18 cellular contexts compared by ENCODE assay signal in the genomic region with DNA sequence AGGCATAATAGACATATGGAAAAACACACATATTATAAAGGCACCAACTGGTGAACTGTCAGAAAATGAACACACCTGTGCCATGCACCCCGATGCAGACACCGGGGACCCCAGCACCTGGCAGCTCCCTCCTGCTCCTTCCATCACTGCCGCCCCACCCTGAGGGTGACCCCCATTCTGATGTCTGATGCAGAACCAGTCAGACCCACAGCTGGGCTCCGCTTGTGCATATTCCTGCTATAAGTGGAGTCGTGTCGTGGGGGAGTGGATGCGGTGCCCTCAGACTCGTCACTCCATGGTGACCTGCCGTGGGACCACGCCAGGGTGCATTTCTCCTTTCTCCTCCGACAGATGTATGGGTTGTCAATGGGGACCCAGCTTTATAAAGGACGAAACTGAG. TPM values are rescaled to one million over a fixed set of nuclear protein-coding genes. Genes with fewer than 3 reads are reported as not detected.
"Had no signal": no experiment of that assay in that cellular context is flagged by ENCODE, and none has a peak within 500 bp of the region (broad histone marks: within the 10 kb centered on the region; RNA-seq: fewer than 3 reads in every experiment).

No MANE protein-coding gene starts in this region.

- DNase-seq: activated B cell treated with CpG ODN at 0.5 μM for 24 hours; activated CD4-positive, alpha-beta T cell treated with anti-CD3 and anti-CD28 coated beads for 4 hours; activated CD4-positive, alpha-beta T cell treated with anti-CD3 and anti-CD28 coated beads, Interleukin-2, amount 50 U/mL, for 48 hours; activated gamma-delta T cell; heart right ventricle; kidney; lower lobe of right lung; naive thymus-derived CD4-positive, alpha-beta T cell; stimulated activated CD4-positive, alpha-beta T cell treated with anti-CD3 and anti-CD28 coated beads, Interleukin-4, amount 100 ng/mL, for 1 hour; stimulated activated naive CD4-positive, alpha-beta T cell treated with Interleukin-2 at 50 U/mL for 16 hours; T1000 had no signal

- ATAC-seq: heart right ventricle; lower lobe of right lung; naive thymus-derived CD4-positive, alpha-beta T cell; sciatic nerve had no signal

RNA-seq across cellular contexts. Expression of a gene that starts 45.7 kb away (rescaled TPM):
- total RNA-seq: activated B cell treated with CpG ODN at 0.5 μM for 24 hours; activated T-helper 1 cell treated with anti-CD3 and anti-CD28 coated beads, Interleukin-12 subunit alpha, Interleukin-12 subunit beta, Interleukin-2, Interleukin-4 antibody, amounts not matched to agents 30 ng/mL and 10 ng/mL and 1 ng/mL, durations not matched to agents 14 hours and 24 hours and 36 hours; astrocyte; smooth muscle cell had no signal

RNA-seq across cellular contexts. Expression of a gene that starts 53.6 kb away (rescaled TPM):
- total RNA-seq: activated B cell treated with CpG ODN at 0.5 μM for 24 hours; activated T-helper 1 cell treated with anti-CD3 and anti-CD28 coated beads, Interleukin-12 subunit alpha, Interleukin-12 subunit beta, Interleukin-2, Interleukin-4 antibody, amounts not matched to agents 30 ng/mL and 10 ng/mL and 1 ng/mL, durations not matched to agents 14 hours and 24 hours and 36 hours; fibroblast of villous mesenchyme; kidney; lower lobe of right lung; naive thymus-derived CD4-positive, alpha-beta T cell; renal cortical epithelial cell; subcutaneous adipose tissue had no signal
